ENCODE assay signal across 1 cellular context in the genomic region with DNA sequence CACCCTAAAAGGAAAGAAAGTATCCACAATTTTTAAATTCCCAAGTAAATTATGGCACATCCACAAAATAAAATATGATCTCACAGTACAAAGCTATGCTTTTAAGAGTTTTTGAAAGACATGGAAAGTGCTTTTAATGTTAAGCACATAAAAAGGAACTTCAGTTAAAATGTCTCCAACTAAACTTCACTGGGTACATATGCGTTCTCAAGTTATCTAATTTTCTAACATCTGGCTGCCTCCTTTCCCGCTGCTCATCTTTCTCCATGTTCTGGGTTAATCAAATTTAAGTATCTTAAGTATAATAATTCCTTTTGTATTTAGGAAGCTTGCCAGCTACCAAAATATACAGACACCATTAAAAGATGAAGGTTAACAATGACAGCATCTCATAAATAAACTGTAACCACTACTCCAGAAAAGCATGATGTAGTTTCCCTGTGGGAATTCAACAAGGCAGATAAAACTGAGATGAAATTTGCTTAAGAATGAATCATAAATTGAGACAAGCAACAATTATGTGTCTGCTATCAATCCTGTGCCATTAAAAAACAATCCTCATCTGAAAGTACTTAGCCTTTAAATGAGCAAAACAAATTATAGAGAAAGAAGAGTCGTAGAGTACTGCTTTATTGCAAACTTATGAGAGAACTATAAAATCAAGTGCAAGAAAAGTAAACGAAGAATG.
TF ChIP-seq lines count a peak whose summit lies in the region.

No MANE protein-coding gene starts in this region.

TF ChIP-seq in IMR-90, 13 proteins besides CTCF, POLR2A, EP300 and RAD21 (continued from another document):
- TF ChIP-seq ELK1 (IDR thresholded peaks at IDR 0.05; ENCODE audit: borderline replicate concordance, low read depth, low read length), result no peak
- no peak for TF ChIP-seq BHLHE40 (IDR thresholded peaks at IDR 0.05; ENCODE audit: low read depth, low read length)
- no peak for TF ChIP-seq NFE2L2 (IDR thresholded peaks at IDR 0.05; ENCODE audit: low read depth, low read length)
- TF ChIP-seq MAZ (IDR thresholded peaks at IDR 0.05; ENCODE audit: borderline replicate concordance, low read depth, low read length), result no peak
- TF ChIP-seq MXI1 (IDR thresholded peaks at IDR 0.05; ENCODE audit: borderline replicate concordance, low read depth, low read length), result no peak
- TF ChIP-seq USF2 (IDR thresholded peaks at IDR 0.05; ENCODE audit: low read depth, low read length), result no peak
- TF ChIP-seq RCOR1 (IDR thresholded peaks at IDR 0.05; ENCODE audit: insufficient replicate concordance, low read length), result no peak
- no peak for TF ChIP-seq CHD1 (IDR thresholded peaks at IDR 0.05; ENCODE audit: low read depth, low read length)
- no peak for TF ChIP-seq RFX5 (IDR thresholded peaks at IDR 0.05; ENCODE audit: low read depth, low read length)
- no peak for TF ChIP-seq MAFK (IDR thresholded peaks at IDR 0.05; ENCODE audit: low read depth, low read length)
- TF ChIP-seq CEBPB (IDR thresholded peaks at IDR 0.05; ENCODE audit: low read depth, low read length), result no peak
- TF ChIP-seq SMC3 (IDR thresholded peaks at IDR 0.05; ENCODE audit: low read depth, low read length), result no peak
